In genomic region chr17:69539274-69539673, GRCh38 we compare ENCODE assay signal across 14 cellular contexts.
DNase-seq lines count a peak whose midpoint lies in the region; ATAC-seq and TF ChIP-seq lines count a peak whose summit lies in the region.
"Had no signal": no experiment of that assay in that cellular context is flagged by ENCODE, and none has a peak within 500 bp of the region (broad histone marks: within the 10 kb centered on the region; RNA-seq: fewer than 3 reads in every experiment).

No MANE protein-coding gene starts in this region.

- DNase-seq in MCF 10A (ENCODE audit: unreplicated experiment) (no peak), breast epithelium (ENCODE audit: low spot score in 2 of 2) (no peak), SJSA1 (ENCODE audit: low read depth in 1 of 2, low spot score in 2 of 2) (peak in 1 of 2 experiments; percentile 19), hepatocyte (ENCODE audit: low spot score) (peak; percentile 12), transverse colon (no peak), T-helper 9 cell (no peak), H7 (no peak)
- DNase-seq: activated CD4-positive, CD25-positive, alpha-beta regulatory T cell treated with anti-CD3 and anti-CD28 coated beads, Interleukin-2, amount 50 U/mL, for 72 hours; activated CD8-positive, alpha-beta memory T cell treated with anti-CD3 and anti-CD28 coated beads, Interleukin-2, amount 50 U/mL, for 48 hours; activated naive CD4-positive, alpha-beta T cell; NCI-H2107; NCI-H526 had no signal

- no peaks in the 10 kb centered on the region for H3K79me2 ChIP-seq in hepatocyte

- no peaks in the 10 kb centered on the region for H3K36me3 ChIP-seq in breast epithelium
- H3K36me3 ChIP-seq in SJSA1, result no peaks in the 10 kb centered on the region
- no peaks in the 10 kb centered on the region for H3K36me3 ChIP-seq in hepatocyte (replicated peaks; ENCODE audit: insufficient read depth, low read depth)
- peaks cover 0 to 17% (median 5%) of the 10 kb centered on the region in 4 donors for H3K36me3 ChIP-seq in transverse colon
- H3K36me3 ChIP-seq in H7 (replicated peaks; ENCODE audit: control insufficient read depth, insufficient read depth, low read length), result 0 out of 2 replicates have a peak, but pooled peaks cover 1% of the 10 kb centered on the region

- no peaks in the 10 kb centered on the region for H3K9me3 Mint-ChIP-seq in MCF 10A (ENCODE audit: unreplicated experiment)

- no peak for TF ChIP-seq CTCF in MCF 10A (IDR thresholded peaks at IDR 0.05; ENCODE audit: unreplicated experiment)
- no peak for TF ChIP-seq CTCF in breast epithelium (IDR thresholded peaks at IDR 0.05)
- TF ChIP-seq CTCF in hepatocyte (IDR thresholded peaks at IDR 0.05; ENCODE audit: poor library complexity), result no peak
- no peak for TF ChIP-seq CTCF in transverse colon (IDR thresholded peaks at IDR 0.05)

- no peak overlapping the region for H2AFZ ChIP-seq in hepatocyte

- CTCF ChIA-PET in MCF 10A (lab: Yijun Ruan, JAX), result interaction anchor here (3.1 kb wide), 1 partner anchor 14 kb away, joined by 20 read pairs; no protein-coding TSS in a partner anchor

- no peaks in the 10 kb centered on the region for H3K36me3 Mint-ChIP-seq in MCF 10A (ENCODE audit: insufficient read depth, unreplicated experiment)

- no peaks in the 10 kb centered on the region for H3K27me3 Mint-ChIP-seq in MCF 10A (ENCODE audit: insufficient read depth, unreplicated experiment)

- intact Hi-C loops in MCF 10A (cut with micrococcal nuclease), result no loop called here
- intact Hi-C loops in breast epithelium (cut with DNase I; ENCODE audit: low total_unique reads), result loop anchor here (5.0 kb wide), 1 partner anchor 1783 kb away; no protein-coding TSS in a partner anchor
- intact Hi-C loops in transverse colon (cut with DNase I; ENCODE audit: low total_unique reads), result no loop called here

- H3K27me3 ChIP-seq in breast epithelium (no peaks in the 10 kb centered on the region), SJSA1 (replicated peaks) (no peaks in the 10 kb centered on the region), hepatocyte (no peaks in the 10 kb centered on the region), transverse colon (no peaks in the 10 kb centered on the region), H7 (ENCODE audit: control insufficient read depth, insufficient read depth, low read length) (no peaks in the 10 kb centered on the region)

- no TSS peak for BruUV-seq in MCF 10A (replicated peaks; lab: Mats Ljungman, UMichigan)

- in situ Hi-C loops in transverse colon (cut with MboI; ENCODE audit: low pct_ligation_motif_present in 1 of 4, low pct_unique_long_range_greater_than_20kb in 1 of 4, low sequenced_read_pairs in 3 of 4), result no loop called here

- H3K4me1 Mint-ChIP-seq in MCF 10A (ENCODE audit: insufficient read depth, unreplicated experiment), result peaks cover 16% of the 10 kb centered on the region

- TF ChIP-seq POLR2A in breast epithelium (IDR thresholded peaks at IDR 0.05) (no peak), transverse colon (IDR thresholded peaks at IDR 0.05) (no peak)

- H3K4me2 ChIP-seq in hepatocyte, result peak overlapping the region; percentile 60

- peak overlapping the region; percentile 38 for H3K4me3 Mint-ChIP-seq in MCF 10A (ENCODE audit: unreplicated experiment)

- peak overlapping the region; percentile 86 for H3K27ac Mint-ChIP-seq in MCF 10A (ENCODE audit: low read depth, unreplicated experiment)

- no peak for TF ChIP-seq EP300 in transverse colon (IDR thresholded peaks at IDR 0.05; ENCODE audit: low read depth)

- H4K20me1 ChIP-seq in hepatocyte (ENCODE audit: insufficient read depth, poor library complexity, severe bottlenecking), result no peaks in the 10 kb centered on the region

- H3K27ac ChIP-seq in breast epithelium, result no peak overlapping the region
- H3K27ac ChIP-seq in SJSA1, result peak overlapping the region; percentile 23
- H3K27ac ChIP-seq in hepatocyte, result peak overlapping the region; percentile 88
- peak overlapping the region; percentile 40 to 59 (median 55) for H3K27ac ChIP-seq in transverse colon
- H3K27ac ChIP-seq: SK-N-MC had no signal

- H3K4me1 ChIP-seq in breast epithelium (no peaks in the 10 kb centered on the region), SJSA1 (replicated peaks) (peaks cover 16% of the 10 kb centered on the region), hepatocyte (ENCODE audit: insufficient read depth) (peaks cover 12% of the 10 kb centered on the region), transverse colon (peaks cover 0 to 19% (median 4%) of the 10 kb centered on the region in 4 donors)

- POLR2A ChIA-PET in MCF 10A (lab: Yijun Ruan, JAX), result interaction anchor here (0.8 to 2.0 kb wide), 6 partner anchors 10 to 663 kb away, joined by 3 to 7 read pairs (median 4); no protein-coding TSS in a partner anchor

- H3K4me3 ChIP-seq in breast epithelium (no peak overlapping the region), SJSA1 (no peak overlapping the region), hepatocyte (no peak overlapping the region), transverse colon (no peak overlapping the region), H7 (ENCODE audit: insufficient read depth, low read depth, low read length) (no peak overlapping the region)
- H3K4me3 ChIP-seq: SK-N-MC had no signal

- no peak for ATAC-seq in HG03565 (IDR thresholded peaks at IDR 0.05; ENCODE audit: unreplicated experiment)

- H3K9me2 ChIP-seq in hepatocyte (replicated peaks; ENCODE audit: insufficient read depth), result no peaks in the 10 kb centered on the region

- H3K9me3 ChIP-seq in breast epithelium (no peaks in the 10 kb centered on the region), SJSA1 (replicated peaks) (no peaks in the 10 kb centered on the region), hepatocyte (ENCODE audit: low read depth) (no peaks in the 10 kb centered on the region), transverse colon (no peaks in the 10 kb centered on the region)

- WGBS in hepatocyte (ENCODE audit: low lambda C conversion rate, missing lambda C conversion rate), result 85% methylated on average over 2 of the region's 2 CpGs
- WGBS in transverse colon (ENCODE audit: low coverage in 1 of 2), 2 donors, result 54 to 63% methylated on average over 2 of the region's 2 CpGs

Comparison
In these comparisons a context has a peak if more than half of its experiments do, and no peak if none do; other contexts are left out.
1. H3K27ac ChIP-seq: peak in SJSA1 (single experiment), hepatocyte (single experiment) and transverse colon (4 of 4); none in breast epithelium (0 of 2).